34 cellular contexts compared by ENCODE assay signal in genomic region chr3:61668317-61668864, GRCh38.
A peak's percentile ranks its signal among the peaks of the same experiment; 100 is the strongest.
DNase-seq lines count a peak whose midpoint lies in the region; ATAC-seq and TF ChIP-seq lines count a peak whose summit lies in the region.
"Had no signal": no experiment of that assay in that cellular context is flagged by ENCODE, and none has a peak within 500 bp of the region (broad histone marks: within the 10 kb centered on the region; RNA-seq: fewer than 3 reads in every experiment).

No MANE protein-coding gene starts in this region.

- BruUV-seq in A673 (replicated peaks; lab: Mats Ljungman, UMichigan), result no TSS peak

- POLR2A ChIA-PET in A673 (lab: Charles Lee; ENCODE audit: low non-redundant PET), result no interaction called here
- POLR2A ChIA-PET in WTC11 (lab: Charles Lee), result no interaction called here

- peaks cover 12% of the 10 kb centered on the region for H3K36me3 Mint-ChIP-seq in WTC11
- H3K36me3 Mint-ChIP-seq: activated naive CD8-positive, alpha-beta T cell treated with anti-CD3 and anti-CD28 coated beads, Interleukin-2, amount 10 ng/mL, durations not matched to agents 7 days and 5 days had no signal

- ATAC-seq in GM19395 (IDR thresholded peaks at IDR 0.05; ENCODE audit: unreplicated experiment) (peak; percentile 77), HG03025 (IDR thresholded peaks at IDR 0.05; ENCODE audit: low FRiP score, unreplicated experiment) (peak; percentile 73), WTC11 (no peak), GM21447 (IDR thresholded peaks at IDR 0.05; ENCODE audit: unreplicated experiment) (no peak)
- ATAC-seq: gastroesophageal sphincter, HepG2, upper lobe of right lung had no signal

- peaks cover 39% of the 10 kb centered on the region for H3K4me1 ChIP-seq in A673 (ENCODE audit: insufficient read depth, low read length, poor library complexity, severe bottlenecking)
- peaks cover 0 to 54% (median 42%) of the 10 kb centered on the region in 4 donors for H3K4me1 ChIP-seq in sigmoid colon

- DNase-seq in A673 (ENCODE audit: low spot score) (peak; percentile 66), WTC11 (ENCODE audit: low spot score) (no peak), cardiac septum (ENCODE audit: low spot score) (no peak), sigmoid colon (no peak), brain microvascular endothelial cell (no peak)
- DNase-seq: 8988T; activated CD4-positive, alpha-beta T cell treated with anti-CD3 and anti-CD28 coated beads for 48 hours; activated effector memory CD4-positive, alpha-beta T cell treated with anti-CD3 and anti-CD28 coated beads, Interleukin-2, amount 50 U/mL, for 16 hours; activated naive CD8-positive, alpha-beta T cell treated with anti-CD3 and anti-CD28 coated beads, Interleukin-2, amount 10 ng/mL, durations not matched to agents 7 days and 5 days; activated T-cell treated with anti-CD3 and anti-CD28 coated beads, Interleukin-2, amount 50 U/mL, for 1 hour; aorta; colonic mucosa; DMS79; effector CD8-positive, alpha-beta T cell; GF-D8; GOT3; HFFc6; left lung; mesenchymal stem cell; NCI-H748 treated with DMSO at 0.1 percent for 48 hours; right cardiac atrium; SJCRH30; stimulated activated CD4-positive, alpha-beta T cell treated with anti-CD3 and anti-CD28 coated beads, Interleukin-1b, Interleukin-23, amount 100 ng/mL, for 48 hours; stimulated activated naive CD4-positive, alpha-beta T cell treated with Interleukin-2 at 50 U/mL for 16 hours; SW 1271; T-helper 9 cell; upper lobe of right lung had no signal

- H3K36me3 ChIP-seq in A673 (ENCODE audit: insufficient read depth, low read length, poor library complexity, severe bottlenecking), result no peaks in the 10 kb centered on the region
- H3K36me3 ChIP-seq in sigmoid colon, result no peaks in the 10 kb centered on the region
- no peaks in the 10 kb centered on the region for H3K36me3 ChIP-seq in brain microvascular endothelial cell (replicated peaks)
- H3K36me3 ChIP-seq: colonic mucosa, gastroesophageal sphincter, left lung, SJCRH30, suprapubic skin, upper lobe of right lung had no signal

- WGBS in sigmoid colon, 2 donors, result 74% methylated on average over 5 of the region's 5 CpGs

- no peak for TF ChIP-seq POLR2A in sigmoid colon (IDR thresholded peaks at IDR 0.05)

- no peaks in the 10 kb centered on the region for H3K27me3 ChIP-seq in A673 (replicated peaks; ENCODE audit: insufficient read depth, low read depth, low read length, poor library complexity)
- no peaks in the 10 kb centered on the region for H3K27me3 ChIP-seq in sigmoid colon
- no peaks in the 10 kb centered on the region for H3K27me3 ChIP-seq in brain microvascular endothelial cell (replicated peaks)
- H3K27me3 ChIP-seq: colonic mucosa, gastroesophageal sphincter, left lung, SJCRH30, suprapubic skin, upper lobe of right lung had no signal

- no peak for TF ChIP-seq EP300 in sigmoid colon (IDR thresholded peaks at IDR 0.05)

- peak overlapping the region; percentile 22; the same call in 1 of the 2 replicates for H3K27ac Mint-ChIP-seq in WTC11
- H3K27ac Mint-ChIP-seq: activated naive CD8-positive, alpha-beta T cell treated with anti-CD3 and anti-CD28 coated beads, Interleukin-2, amount 10 ng/mL, durations not matched to agents 7 days and 5 days; HFFc6 had no signal

- H3K9me3 Mint-ChIP-seq in WTC11, result peaks cover 10% of the 10 kb centered on the region; the same call in 1 of the 2 replicates
- H3K9me3 Mint-ChIP-seq: activated naive CD8-positive, alpha-beta T cell treated with anti-CD3 and anti-CD28 coated beads, Interleukin-2, amount 10 ng/mL, durations not matched to agents 7 days and 5 days; HFFc6 had no signal

- no peaks in the 10 kb centered on the region for H3K27me3 Mint-ChIP-seq in WTC11 (ENCODE audit: low read depth)
- H3K27me3 Mint-ChIP-seq: activated naive CD8-positive, alpha-beta T cell treated with anti-CD3 and anti-CD28 coated beads, Interleukin-2, amount 10 ng/mL, durations not matched to agents 7 days and 5 days had no signal

- H3K4me3 ChIP-seq in A673 (ENCODE audit: low read depth, low read length, poor library complexity, severe bottlenecking) (no peak overlapping the region), sigmoid colon (no peak overlapping the region), brain microvascular endothelial cell (ENCODE audit: low read depth, low read length) (no peak overlapping the region)
- H3K4me3 ChIP-seq: colonic mucosa, gastroesophageal sphincter, left lung, SJCRH30, suprapubic skin, upper lobe of right lung had no signal

- H3K4me3 Mint-ChIP-seq in WTC11, result no peak overlapping the region
- H3K4me3 Mint-ChIP-seq: activated naive CD8-positive, alpha-beta T cell treated with anti-CD3 and anti-CD28 coated beads, Interleukin-2, amount 10 ng/mL, durations not matched to agents 7 days and 5 days; HFFc6 had no signal

- TF ChIP-seq CTCF in A673 (conservative IDR thresholded peaks at IDR 0.05; ENCODE audit: low read depth, low read length) (no peak), WTC11 (IDR thresholded peaks at IDR 0.05) (no peak), sigmoid colon (IDR thresholded peaks at IDR 0.05) (no peak), brain microvascular endothelial cell (IDR thresholded peaks at IDR 0.05; ENCODE audit: low read depth, low read length, missing control alignments) (no peak)

- intact Hi-C loops in A673 (cut with micrococcal nuclease; ENCODE audit: unreplicated experiment) (no loop called here), cardiac septum (cut with DNase I) (no loop called here), sigmoid colon (cut with DNase I) (no loop called here)

- H3K27ac ChIP-seq in A673 (ENCODE audit: low read depth, low read length, poor library complexity, severe bottlenecking) (no peak overlapping the region), sigmoid colon (no peak overlapping the region), brain microvascular endothelial cell (no peak overlapping the region)
- H3K27ac ChIP-seq: colonic mucosa, gastroesophageal sphincter, left lung, SJCRH30, suprapubic skin, upper lobe of right lung, VCaP had no signal

- peaks cover 77% of the 10 kb centered on the region for H3K4me1 Mint-ChIP-seq in WTC11
- H3K4me1 Mint-ChIP-seq: activated naive CD8-positive, alpha-beta T cell treated with anti-CD3 and anti-CD28 coated beads, Interleukin-2, amount 10 ng/mL, durations not matched to agents 7 days and 5 days had no signal

- H3K9me3 ChIP-seq in A673 (ENCODE audit: low read depth, low read length, poor library complexity, severe bottlenecking) (no peaks in the 10 kb centered on the region), sigmoid colon (no peaks in the 10 kb centered on the region)
- H3K9me3 ChIP-seq: colonic mucosa, gastroesophageal sphincter, left lung, SJCRH30, suprapubic skin, upper lobe of right lung had no signal

- in situ Hi-C loops in brain microvascular endothelial cell (cut with HindIII; ENCODE audit: low pct_ligation_motif_present, low sequenced_read_pairs), result no loop called here

- CTCF ChIA-PET in A673 (lab: Charles Lee) (no interaction called here), WTC11 (lab: Charles Lee) (no interaction called here)

TF ChIP-seq in WTC11, 78 proteins besides CTCF, POLR2A, EP300 and RAD21 (continues in another document):
- TF ChIP-seq ZNF219 (CRISPR knock-in tag; IDR thresholded peaks at IDR 0.05; ENCODE audit: borderline replicate concordance), result no peak
- TF ChIP-seq MYBL2 (CRISPR knock-in tag; IDR thresholded peaks at IDR 0.05), result no peak
- TF ChIP-seq HMGXB4 (CRISPR knock-in tag; IDR thresholded peaks at IDR 0.05), result no peak
- no peak for TF ChIP-seq ZNF281 (CRISPR knock-in tag; IDR thresholded peaks at IDR 0.05)
- no peak for TF ChIP-seq ZNF416 (CRISPR knock-in tag; IDR thresholded peaks at IDR 0.05)
- no peak for TF ChIP-seq ZSCAN18 (CRISPR knock-in tag; IDR thresholded peaks at IDR 0.05)

Comparison
In these comparisons a context has a peak if more than half of its experiments do, and no peak if none do; other contexts are left out.
1. ATAC-seq: peak in GM19395 (single experiment) and HG03025 (single experiment); none in WTC11 (single experiment) and GM21447 (single experiment).